Comparison of ENCODE assay signal across 22 cellular contexts in genomic region chr16:48629016-48629415, GRCh38.
"Had no signal": no experiment of that assay in that cellular context is flagged by ENCODE, and none has a peak within 500 bp of the region (broad histone marks: within the 10 kb centered on the region; RNA-seq: fewer than 3 reads in every experiment).

No MANE protein-coding gene starts in this region.

- H3K27me3 Mint-ChIP-seq: progenitor cell of endocrine pancreas; stimulated activated naive CD8-positive, alpha-beta T cell treated with anti-CD3 and anti-CD28 coated beads, Interleukin-15, Interleukin-2, amounts not matched to agents 100 ng/mL and 50 ng/mL, for 24 hours had no signal

- H3K36me3 ChIP-seq: heart left ventricle, pancreas, right lobe of liver, spleen, tibial nerve had no signal

- H3K27me3 ChIP-seq: dorsolateral prefrontal cortex, heart left ventricle, pancreas, right lobe of liver, testis, tibial nerve had no signal

- H3K36me3 Mint-ChIP-seq: naive thymus-derived CD8-positive, alpha-beta T cell; stimulated activated memory B cell treated with anti-CD40 and anti-IgM and Interleukin-4, amounts not matched to agents 10 μg/mL and 1 μg/mL and 100 μg/mL, for 72 hours had no signal

- H3K4me1 ChIP-seq: pancreas had no signal

- H3K4me3 Mint-ChIP-seq: naive thymus-derived CD8-positive, alpha-beta T cell; neural crest cell; stimulated activated memory B cell treated with anti-CD40 and anti-IgM and Interleukin-4, amounts not matched to agents 10 μg/mL and 1 μg/mL and 100 μg/mL, for 72 hours; stimulated activated naive CD8-positive, alpha-beta T cell treated with anti-CD3 and anti-CD28 coated beads, Interleukin-15, Interleukin-2, amounts not matched to agents 100 ng/mL and 50 ng/mL, for 24 hours had no signal

- DNase-seq: cortex of kidney; dorsolateral prefrontal cortex; effector CD8-positive, alpha-beta T cell; heart left ventricle; hippocampal formation; mammary epithelial cell; mucosa of descending colon; naive thymus-derived CD8-positive, alpha-beta T cell; nucleus accumbens; pancreas; stimulated activated CD4-positive, alpha-beta T cell treated with anti-CD3 and anti-CD28 coated beads, Interleukin-15, amount 100 ng/mL, for 24 hours; stimulated activated CD4-positive, alpha-beta T cell treated with anti-CD3 and anti-CD28 coated beads, Interleukin-1b, Interleukin-23, amount 100 ng/mL, for 48 hours; stimulated activated CD4-positive, alpha-beta T cell treated with anti-CD3 and anti-CD28 coated beads, Interleukin-4, amount 100 ng/mL, for 24 hours had no signal

- H3K9me3 ChIP-seq: heart left ventricle, mucosa of descending colon, pancreas, right lobe of liver, spleen, testis, tibial nerve had no signal

- H3K27ac ChIP-seq: dorsolateral prefrontal cortex, heart left ventricle, pancreas, right lobe of liver, testis, tibial nerve had no signal

- ATAC-seq: esophagus mucosa; heart left ventricle; mucosa of descending colon; naive thymus-derived CD8-positive, alpha-beta T cell; right lobe of liver; stimulated activated memory B cell treated with anti-CD40 and anti-IgM and Interleukin-4, amounts not matched to agents 10 μg/mL and 1 μg/mL and 100 μg/mL, for 72 hours had no signal

- H3K4me3 ChIP-seq: dorsolateral prefrontal cortex, heart left ventricle, mucosa of descending colon, pancreas, right lobe of liver, tibial nerve had no signal

- H3K27ac Mint-ChIP-seq: progenitor cell of endocrine pancreas; stimulated activated memory B cell treated with anti-CD40 and anti-IgM and Interleukin-4, amounts not matched to agents 10 μg/mL and 1 μg/mL and 100 μg/mL, for 72 hours had no signal

- H3K9me3 Mint-ChIP-seq: naive thymus-derived CD8-positive, alpha-beta T cell; neural crest cell; stimulated activated memory B cell treated with anti-CD40 and anti-IgM and Interleukin-4, amounts not matched to agents 10 μg/mL and 1 μg/mL and 100 μg/mL, for 72 hours; stimulated activated naive CD8-positive, alpha-beta T cell treated with anti-CD3 and anti-CD28 coated beads, Interleukin-15, Interleukin-2, amounts not matched to agents 100 ng/mL and 50 ng/mL, for 24 hours had no signal
